Comparison of ENCODE assay signal across 17 cellular contexts in genomic region chr5:108193021-108193795, GRCh38.
DNase-seq lines count a peak whose midpoint lies in the region; ATAC-seq, FAIRE-seq and TF ChIP-seq lines count a peak whose summit lies in the region.
"Had no signal": no experiment of that assay in that cellular context is flagged by ENCODE, and none has a peak within 500 bp of the region (broad histone marks: within the 10 kb centered on the region; RNA-seq: fewer than 3 reads in every experiment).

No MANE protein-coding gene starts in this region.

- no peak overlapping the region for H3K4me2 ChIP-seq in astrocyte (ENCODE audit: low read length)
- H3K4me2 ChIP-seq: BLaER1 had no signal

- peaks cover 2% of the 10 kb centered on the region for H3K36me3 Mint-ChIP-seq in astrocyte (ENCODE audit: low read depth, unreplicated experiment)
- H3K36me3 Mint-ChIP-seq: activated naive CD8-positive, alpha-beta T cell treated with anti-CD3 and anti-CD28 coated beads, Interleukin-2, amount 10 ng/mL, durations not matched to agents 7 days and 5 days had no signal

- H3K27ac ChIP-seq in astrocyte (ENCODE audit: low read depth, low read length), result no peak overlapping the region
- H3K27ac ChIP-seq: BLaER1, ovary had no signal

- no peak for ATAC-seq in HG03175 (IDR thresholded peaks at IDR 0.05; ENCODE audit: unreplicated experiment)
- no peak for ATAC-seq in GM19467 (IDR thresholded peaks at IDR 0.05; ENCODE audit: unreplicated experiment)
- ATAC-seq: stimulated activated naive B cell treated with anti-CD40 and anti-IgM and Interleukin-4, amounts not matched to agents 10 μg/mL and 1 μg/mL and 100 μg/mL, for 72 hours had no signal

- H3K27ac Mint-ChIP-seq in astrocyte (ENCODE audit: unreplicated experiment), result no peak overlapping the region
- H3K27ac Mint-ChIP-seq: activated naive CD8-positive, alpha-beta T cell treated with anti-CD3 and anti-CD28 coated beads, Interleukin-2, amount 10 ng/mL, durations not matched to agents 7 days and 5 days; memory B cell; stimulated activated naive B cell treated with anti-CD40 and anti-IgM and Interleukin-4, amounts not matched to agents 10 μg/mL and 1 μg/mL and 100 μg/mL, for 72 hours had no signal

- peaks cover 11% of the 10 kb centered on the region for H3K4me1 Mint-ChIP-seq in astrocyte (ENCODE audit: low read depth, unreplicated experiment)
- H3K4me1 Mint-ChIP-seq: activated naive CD8-positive, alpha-beta T cell treated with anti-CD3 and anti-CD28 coated beads, Interleukin-2, amount 10 ng/mL, durations not matched to agents 7 days and 5 days; memory B cell; stimulated activated naive B cell treated with anti-CD40 and anti-IgM and Interleukin-4, amounts not matched to agents 10 μg/mL and 1 μg/mL and 100 μg/mL, for 72 hours had no signal

- peak; percentile 79 for FAIRE-seq in astrocyte (lab: Jason Lieb, UNC)

- no peaks in the 10 kb centered on the region for H3K79me2 ChIP-seq in astrocyte (ENCODE audit: insufficient read depth, low read length)

- DNase-seq in AG09309 (ENCODE audit: low read depth), result peak; percentile 77
- DNase-seq in HT1080 (ENCODE audit: low read depth), result peak; percentile 77
- peak; percentile 84 for DNase-seq in astrocyte (ENCODE audit: low read depth)
- peak; percentile 27 for DNase-seq in kidney glomerular epithelial cell (lab: John Stamatoyannopoulos, UW)
- DNase-seq in SK-N-DZ (ENCODE audit: low spot score), result no peak
- no peak for DNase-seq in activated CD4-positive, alpha-beta T cell treated with anti-CD3 and anti-CD28 coated beads for 48 hours
- DNase-seq: activated naive CD8-positive, alpha-beta T cell treated with anti-CD3 and anti-CD28 coated beads, Interleukin-2, amount 10 ng/mL, durations not matched to agents 7 days and 5 days; effector CD4-positive, alpha-beta T cell; hypothalamus; NCI-H446; ovary; stimulated activated CD4-positive, alpha-beta T cell treated with anti-CD3 and anti-CD28 coated beads, Interleukin-2, amount 100 ng/mL, for 24 hours; stimulated activated naive B cell treated with anti-CD40 and anti-IgM and Interleukin-4, amounts not matched to agents 10 μg/mL and 1 μg/mL and 100 μg/mL, for 72 hours had no signal

- H3K9ac ChIP-seq in astrocyte (ENCODE audit: low read length), result no peak overlapping the region
- H3K9ac ChIP-seq: BLaER1 had no signal

- peaks cover 9% of the 10 kb centered on the region for H3K4me1 ChIP-seq in astrocyte (ENCODE audit: insufficient read depth, low read length)
- H3K4me1 ChIP-seq: BLaER1 had no signal

- H2AFZ ChIP-seq in astrocyte (ENCODE audit: low read depth, low read length), result no peak overlapping the region

- TF ChIP-seq CTCF in AG09309 (IDR thresholded peaks at IDR 0.05; ENCODE audit: control insufficient read depth, insufficient read depth, low read depth, low read length, missing control alignments), result no peak
- TF ChIP-seq CTCF in astrocyte (IDR thresholded peaks at IDR 0.05; ENCODE audit: insufficient read depth, low read depth, low read length), result no peak

- no peak overlapping the region for H3K4me3 Mint-ChIP-seq in astrocyte (ENCODE audit: unreplicated experiment)
- H3K4me3 Mint-ChIP-seq: activated naive CD8-positive, alpha-beta T cell treated with anti-CD3 and anti-CD28 coated beads, Interleukin-2, amount 10 ng/mL, durations not matched to agents 7 days and 5 days; memory B cell; stimulated activated naive B cell treated with anti-CD40 and anti-IgM and Interleukin-4, amounts not matched to agents 10 μg/mL and 1 μg/mL and 100 μg/mL, for 72 hours had no signal

- no peaks in the 10 kb centered on the region for H4K20me1 ChIP-seq in astrocyte (ENCODE audit: insufficient read depth, low read length)
- H4K20me1 ChIP-seq: BLaER1 had no signal

- H3K27me3 ChIP-seq in astrocyte (ENCODE audit: insufficient read depth, low read length), result no peaks in the 10 kb centered on the region
- H3K27me3 ChIP-seq: BLaER1, ovary had no signal

- no peaks in the 10 kb centered on the region for H3K9me3 ChIP-seq in astrocyte (ENCODE audit: insufficient read depth, low read depth, low read length)
- H3K9me3 ChIP-seq: BLaER1, ovary had no signal

- no peaks in the 10 kb centered on the region for H3K36me3 ChIP-seq in astrocyte (ENCODE audit: insufficient read depth, low read length)
- H3K36me3 ChIP-seq: BLaER1, ovary had no signal

- H3K27me3 Mint-ChIP-seq in astrocyte (ENCODE audit: low read depth, unreplicated experiment), result no peaks in the 10 kb centered on the region
- H3K27me3 Mint-ChIP-seq: activated naive CD8-positive, alpha-beta T cell treated with anti-CD3 and anti-CD28 coated beads, Interleukin-2, amount 10 ng/mL, durations not matched to agents 7 days and 5 days; memory B cell; stimulated activated naive B cell treated with anti-CD40 and anti-IgM and Interleukin-4, amounts not matched to agents 10 μg/mL and 1 μg/mL and 100 μg/mL, for 72 hours had no signal

- H3K4me3 ChIP-seq in AG09309 (ENCODE audit: control insufficient read depth, low read depth, low read length) (no peak overlapping the region), astrocyte (ENCODE audit: insufficient read depth, low read depth, low read length) (no peak overlapping the region)
- H3K4me3 ChIP-seq: BLaER1, ovary had no signal

- no peaks in the 10 kb centered on the region for H3K9me3 Mint-ChIP-seq in astrocyte (ENCODE audit: unreplicated experiment)
- H3K9me3 Mint-ChIP-seq: activated naive CD8-positive, alpha-beta T cell treated with anti-CD3 and anti-CD28 coated beads, Interleukin-2, amount 10 ng/mL, durations not matched to agents 7 days and 5 days; memory B cell; stimulated activated naive B cell treated with anti-CD40 and anti-IgM and Interleukin-4, amounts not matched to agents 10 μg/mL and 1 μg/mL and 100 μg/mL, for 72 hours had no signal

Comparison
In these comparisons a context has a peak if more than half of its experiments do, and no peak if none do; other contexts are left out.
1. DNase-seq: peak in AG09309 (single experiment), HT1080 (single experiment), astrocyte (single experiment) and kidney glomerular epithelial cell (single experiment); none in SK-N-DZ (single experiment) and activated CD4-positive, alpha-beta T cell treated with anti-CD3 and anti-CD28 coated beads for 48 hours (single experiment).